Comparison of ENCODE assay signal across 23 cellular contexts in genomic region chr12:124348659-124349380, GRCh38. TPM values are rescaled to one million over a fixed set of nuclear protein-coding genes. Genes with fewer than 3 reads are reported as not detected.
A peak's percentile ranks its signal among the peaks of the same experiment; 100 is the strongest.
DNase-seq lines count a peak whose midpoint lies in the region; ATAC-seq, FAIRE-seq and TF ChIP-seq lines count a peak whose summit lies in the region.
"Had no signal": no experiment of that assay in that cellular context is flagged by ENCODE, and none has a peak within 500 bp of the region (broad histone marks: within the 10 kb centered on the region; RNA-seq: fewer than 3 reads in every experiment).

No MANE protein-coding gene starts in this region.

- peaks cover 13% of the 10 kb centered on the region for H3K79me1 ChIP-seq in neuronal stem cell (ENCODE audit: low read depth, low read length)

- CTCF ChIA-PET in A549 (lab: Yijun Ruan, JAX) (interaction anchor here (0.7 to 2.8 kb wide), 16 partner anchors 8 to 423 kb away, joined by 3 to 11 read pairs (median 5); no protein-coding TSS in a partner anchor), RWPE1 (lab: Yijun Ruan, JAX) (interaction anchor here (0.6 to 1.6 kb wide), 5 partner anchors 10 to 1035 kb away, joined by 3 to 5 read pairs (median 4); no protein-coding TSS in a partner anchor)

- no peak for TF ChIP-seq EP300 in A549 (IDR thresholded peaks at IDR 0.05)

- H2BK120ac ChIP-seq in neuronal stem cell (ENCODE audit: low read depth, low read length) = no peak overlapping the region

- H3K36me3 ChIP-seq in neuronal stem cell (replicated peaks in 1 of 2; ENCODE audit: control insufficient read depth in 2 of 2, insufficient read depth in 2 of 2, low read length in 2 of 2) = peaks cover 57 to 80% of the 10 kb centered on the region in 2 donors

- TF ChIP-seq CTCF in A549 (IDR thresholded peaks at IDR 0.05) (no peak), RWPE1 (conservative IDR thresholded peaks at IDR 0.05; ENCODE audit: low read depth) (no peak), dorsolateral prefrontal cortex (IDR thresholded peaks at IDR 0.05 in 54 of 56, conservative IDR thresholded peaks at IDR 0.05 in 2 of 56; ENCODE audit: low read depth in 1 of 56, partially characterized antibody in 56 of 56) (no peak), omental fat pad (IDR thresholded peaks at IDR 0.05) (no peak)

- no peaks in the 10 kb centered on the region for H3K9me3 ChIP-seq in A549
- H3K9me3 ChIP-seq in neuronal stem cell (replicated peaks in 1 of 2; ENCODE audit: control insufficient read depth in 2 of 2, insufficient read depth in 1 of 2, low read depth in 1 of 2, low read length in 2 of 2) = no peaks in the 10 kb centered on the region
- H3K9me3 ChIP-seq: BLaER1 treated with 17β-estradiol and CSF1 and Interleukin-3, amounts not matched to agents 10 nM and 100 nM; SJCRH30 had no signal

- H3K4ac ChIP-seq in neuronal stem cell (ENCODE audit: low read length) = no peak overlapping the region

- H3K23ac ChIP-seq in neuronal stem cell (ENCODE audit: low read depth, low read length, poor library complexity) = peak overlapping the region; percentile 1

- H2AFZ ChIP-seq in neuronal stem cell (ENCODE audit: low read length) = no peak overlapping the region

- no peak overlapping the region for H3K4me2 ChIP-seq in A549
- no peak overlapping the region for H3K4me2 ChIP-seq in neuronal stem cell (ENCODE audit: insufficient read depth, low read length, poor library complexity, severe bottlenecking)
- H3K4me2 ChIP-seq: BLaER1 treated with 17β-estradiol and CSF1 and Interleukin-3, amounts not matched to agents 10 nM and 100 nM had no signal

- H3K27me3 ChIP-seq in dorsolateral prefrontal cortex (no peaks in the 10 kb centered on the region), neuronal stem cell (ENCODE audit: control insufficient read depth in 3 of 3, insufficient read depth in 3 of 3, low read depth in 1 of 3, low read length in 3 of 3) (no peaks in the 10 kb centered on the region)
- H3K27me3 ChIP-seq: BLaER1 treated with 17β-estradiol and CSF1 and Interleukin-3, amounts not matched to agents 10 nM and 100 nM; SJCRH30 had no signal

- intact Hi-C loops in dorsolateral prefrontal cortex (cut with DNase I) = no loop called here

- no peak for TF ChIP-seq POLR2A in A549 (IDR thresholded peaks at IDR 0.05; ENCODE audit: low read length)

- H4K8ac ChIP-seq in neuronal stem cell (ENCODE audit: low read depth, low read length) = no peak overlapping the region

- H3K4me3 ChIP-seq in A549 (no peak overlapping the region), dorsolateral prefrontal cortex (no peak overlapping the region), neuronal stem cell (ENCODE audit: low read length in 2 of 2) (peak overlapping the region in 1 of 2 donors; percentile 13)
- H3K4me3 ChIP-seq: BLaER1 treated with 17β-estradiol and CSF1 and Interleukin-3, amounts not matched to agents 10 nM and 100 nM; SJCRH30 had no signal

- H3K14ac ChIP-seq in neuronal stem cell (ENCODE audit: low read length) = no peak overlapping the region

- ATAC-seq in A549 (peak; percentile 2 to 5; a peak in 2 of 6 replicates), HG02840 (IDR thresholded peaks at IDR 0.05; ENCODE audit: low FRiP score, unreplicated experiment) (no peak), omental fat pad (ENCODE audit: low FRiP score) (no peak), GM21825 (IDR thresholded peaks at IDR 0.05; ENCODE audit: unreplicated experiment) (no peak), HG03097 (IDR thresholded peaks at IDR 0.05; ENCODE audit: low FRiP score, unreplicated experiment) (no peak)

- no peak overlapping the region for H2BK12ac ChIP-seq in neuronal stem cell (ENCODE audit: low read length)

- H3K4me1 ChIP-seq in A549 (peaks cover 12% of the 10 kb centered on the region), neuronal stem cell (ENCODE audit: control insufficient read depth in 2 of 2, insufficient read depth in 1 of 2, low read depth in 1 of 2, low read length in 2 of 2) (peaks cover 0 to 3% of the 10 kb centered on the region in 2 donors)
- H3K4me1 ChIP-seq: SJCRH30 had no signal

- peak overlapping the region in 1 of 2 experiments; percentile 56; a peak in 2 of 6 replicates for H3K27ac ChIP-seq in A549
- peak overlapping the region; percentile 22; the same call in 1 of the 2 replicates for H3K27ac ChIP-seq in RWPE1
- H3K27ac ChIP-seq in dorsolateral prefrontal cortex = peak overlapping the region in 52 of 59 donors; percentile 4 to 80 (median 60)
- no peak overlapping the region for H3K27ac ChIP-seq in neuronal stem cell (replicated peaks; ENCODE audit: low read length)
- H3K27ac ChIP-seq: BLaER1 treated with 17β-estradiol and CSF1 and Interleukin-3, amounts not matched to agents 10 nM and 100 nM; SJCRH30 had no signal

- H3K9ac ChIP-seq in neuronal stem cell (ENCODE audit: low read depth, low read length, poor library complexity) = peak overlapping the region; percentile 83
- H3K9ac ChIP-seq: BLaER1 treated with 17β-estradiol and CSF1 and Interleukin-3, amounts not matched to agents 10 nM and 100 nM had no signal

- peak overlapping the region; percentile 2 for H3K18ac ChIP-seq in neuronal stem cell (ENCODE audit: low read length)

- H2BK5ac ChIP-seq in neuronal stem cell (ENCODE audit: low read length) = no peak overlapping the region

- POLR2A ChIA-PET in A549 (lab: Yijun Ruan, JAX) (no interaction called here), RWPE1 (lab: Yijun Ruan, JAX; ENCODE audit: low non-redundant PET) (no interaction called here)

- TF ChIP-seq RAD21 in A549 (conservative IDR thresholded peaks at IDR 0.05 in 1 of 2, IDR thresholded peaks at IDR 0.05 in 1 of 2) = no peak

- no peak overlapping the region for H2AK5ac ChIP-seq in neuronal stem cell (ENCODE audit: low read depth, low read length)

- no peak overlapping the region for H4K91ac ChIP-seq in neuronal stem cell (ENCODE audit: low read depth, low read length, poor library complexity)

- DNase-seq in A549 (ENCODE audit: low read depth in 1 of 2, low spot score in 1 of 2) (no peak), RWPE1 (ENCODE audit: low spot score) (no peak), dorsolateral prefrontal cortex (peak in 1 of 10 donors; percentile 64), neuronal stem cell (ENCODE audit: low spot score) (no peak), omental fat pad (ENCODE audit: low spot score) (no peak)
- DNase-seq: DMS79 treated with DMSO at 0.1 percent for 48 hours, GOT3, NCI-H1417 treated with DMSO at 0.1 percent for 48 hours, NCI-H2029, NCI-H2171, NCI-H748 treated with DMSO at 0.1 percent for 48 hours, RPMI8226 had no signal

- FAIRE-seq in A549 (lab: Jason Lieb, UNC) = no peak
- FAIRE-seq: G401.6, GM18507 had no signal

- no peak overlapping the region for H2BK15ac ChIP-seq in neuronal stem cell (ENCODE audit: low read length)

- 97% methylated on average over 28 of the region's 32 CpGs for WGBS in A549 (ENCODE audit: missing lambda C conversion rate)
- no CpG with 5 or more reads among the region's 32 CpGs for WGBS in neuronal stem cell (ENCODE audit: extremely low coverage in 2 of 2, insufficient read length in 2 of 2, insufficient replicate concordance in 1 of 2), 2 donors

TF ChIP-seq in A549, 52 proteins besides CTCF, POLR2A, EP300 and RAD21:
- no peak for TF ChIP-seq NPAS2 (CRISPR knock-in tag; IDR thresholded peaks at IDR 0.05; ENCODE audit: borderline replicate concordance)
- no peak for TF ChIP-seq NFE2L2 (conservative IDR thresholded peaks at IDR 0.05; ENCODE audit: low read length)
- no peak for TF ChIP-seq HOXB13 (CRISPR knock-in tag; IDR thresholded peaks at IDR 0.05; ENCODE audit: low read depth)
- no peak for TF ChIP-seq RARB (CRISPR knock-in tag; IDR thresholded peaks at IDR 0.05)
- no peak for TF ChIP-seq GATA3 (IDR thresholded peaks at IDR 0.05; ENCODE audit: borderline replicate concordance)
- no peak for TF ChIP-seq TP53 (CRISPR knock-in tag; IDR thresholded peaks at IDR 0.05)
- no peak for TF ChIP-seq FOSL2 (IDR thresholded peaks at IDR 0.05)
- no peak for TF ChIP-seq FOSL2 (CRISPR knock-in tag; IDR thresholded peaks at IDR 0.05)
- TF ChIP-seq SMC3 (IDR thresholded peaks at IDR 0.05) = no peak
- TF ChIP-seq MAZ (IDR thresholded peaks at IDR 0.05; ENCODE audit: borderline replicate concordance, low read depth, low read length) = no peak
- no peak for TF ChIP-seq EHMT2 (IDR thresholded peaks at IDR 0.05; ENCODE audit: low read depth)
- TF ChIP-seq JUNB (IDR thresholded peaks at IDR 0.05) = no peak
- no peak for TF ChIP-seq HOXA7 (CRISPR knock-in tag; IDR thresholded peaks at IDR 0.05)
- no peak for TF ChIP-seq KDM1A (IDR thresholded peaks at IDR 0.05; ENCODE audit: low read depth)
- TF ChIP-seq ZC3H11A (IDR thresholded peaks at IDR 0.05) = no peak
- no peak for TF ChIP-seq BHLHE40 (IDR thresholded peaks at IDR 0.05; ENCODE audit: low read depth, low read length)
- TF ChIP-seq ZNF302 (CRISPR knock-in tag; IDR thresholded peaks at IDR 0.05) = no peak

RNA-seq across cellular contexts. Expression of gene RFLNA, which starts 53.9 kb away (rescaled TPM):
- 0.05 TPM in 1 of 2 replicates, not detected in the other for polyA plus RNA-seq in A549 (2011; rRNA removed)
- 0.07 and 0.12 TPM in 2 replicates for polyA plus RNA-seq in A549 (2012; cell fraction: cytosol; rRNA removed)
- 0.05 and 0.10 TPM in 2 replicates for polyA plus RNA-seq in A549 (2012; cell fraction: nucleus; rRNA removed)
- polyA plus RNA-seq in A549 (2017; fragmentation: RNase III; extraction: RNeasy Plus Mini Kit Qiagen cat#74134 plus additional on column Dnase treatment) = not detected in 3 replicates
- not detected in 2 replicates for polyA minus RNA-seq in A549 (2011; rRNA and poly(A)+ RNA removed)
- 10 to 100 TPM in 10 of 120 experiments, 1 to 10 TPM in 110; 1.9 to 14.4 (median 5.9) TPM for total RNA-seq in dorsolateral prefrontal cortex
- 1.5 TPM for polyA plus RNA-seq in neuronal stem cell (2013, experiment 1 of 2)
- 2.0 TPM for polyA plus RNA-seq in neuronal stem cell (2013, experiment 2 of 2)
- total RNA-seq in omental fat pad = 10 to 100 TPM in 1 of 4 donors, 1 to 10 TPM in 1, under 1 TPM in 2; 0.32 to 23.3 (median 5.1) TPM
- total RNA-seq: A172; CD8-positive, alpha-beta memory T cell; HT1080; NCI-H460 had no signal
- polyA plus RNA-seq: CD8-positive, alpha-beta memory T cell had no signal

Comparison
In these comparisons a context has a peak if more than half of its experiments do, and no peak if none do; other contexts are left out.
1. ATAC-seq: peak in A549 (2 of 2); none in HG02840 (single experiment), omental fat pad (single experiment), GM21825 (single experiment) and HG03097 (single experiment).